ENCODE assay signal across 1 cellular context in genomic region chr17:41393294-41393693, GRCh38.
TF ChIP-seq lines count a peak whose summit lies in the region.

No MANE protein-coding gene starts in this region.

TF ChIP-seq in HepG2, 621 proteins besides CTCF, POLR2A, EP300 and RAD21:
- TF ChIP-seq SIN3A (IDR thresholded peaks at IDR 0.05; ENCODE audit: borderline replicate concordance, low read depth, low read length) = no peak
- no peak for TF ChIP-seq PPARG (CRISPR knock-in tag; conservative IDR thresholded peaks at IDR 0.05)
- TF ChIP-seq, protein P1, sequence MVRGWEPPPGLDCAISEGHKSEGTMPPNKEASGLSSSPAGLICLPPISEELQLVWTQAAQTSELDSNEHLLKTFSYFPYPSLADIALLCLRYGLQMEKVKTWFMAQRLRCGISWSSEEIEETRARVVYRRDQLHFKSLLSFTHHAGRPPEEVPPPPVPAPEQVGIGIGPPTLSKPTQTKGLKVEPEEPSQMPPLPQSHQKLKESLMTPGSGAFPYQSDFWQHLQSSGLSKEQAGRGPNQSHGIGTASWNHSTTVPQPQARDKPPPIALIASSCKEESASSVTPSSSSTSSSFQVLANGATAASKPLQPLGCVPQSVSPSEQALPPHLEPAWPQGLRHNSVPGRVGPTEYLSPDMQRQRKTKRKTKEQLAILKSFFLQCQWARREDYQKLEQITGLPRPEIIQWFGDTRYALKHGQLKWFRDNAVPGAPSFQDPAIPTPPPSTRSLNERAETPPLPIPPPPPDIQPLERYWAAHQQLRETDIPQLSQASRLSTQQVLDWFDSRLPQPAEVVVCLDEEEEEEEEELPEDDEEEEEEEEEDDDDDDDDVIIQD (CRISPR knock-in tag; IDR thresholded peaks at IDR 0.05; ENCODE audit: low read depth) = no peak
- no peak for TF ChIP-seq REPIN1 (CRISPR knock-in tag; IDR thresholded peaks at IDR 0.05; ENCODE audit: borderline replicate concordance, low read depth)
- TF ChIP-seq NCOA5 (CRISPR knock-in tag; IDR thresholded peaks at IDR 0.05) = no peak
- no peak for TF ChIP-seq NR2F6 (IDR thresholded peaks at IDR 0.05)
- no peak for TF ChIP-seq NR2F6 (CRISPR knock-in tag; IDR thresholded peaks at IDR 0.05)
- TF ChIP-seq ZNF367 (CRISPR knock-in tag; IDR thresholded peaks at IDR 0.05; ENCODE audit: borderline replicate concordance) = no peak
- no peak for TF ChIP-seq KLF6 (CRISPR knock-in tag; IDR thresholded peaks at IDR 0.05)
- TF ChIP-seq PITX1 (CRISPR knock-in tag; IDR thresholded peaks at IDR 0.05) = no peak
- no peak for TF ChIP-seq ZNF331 (CRISPR knock-in tag; IDR thresholded peaks at IDR 0.05)
- TF ChIP-seq GABPA (IDR thresholded peaks at IDR 0.05; ENCODE audit: low read depth, low read length) = no peak
- no peak for TF ChIP-seq GABPA (CRISPR knock-in tag; IDR thresholded peaks at IDR 0.05; ENCODE audit: low read depth)
- TF ChIP-seq ZFP62 (CRISPR knock-in tag; IDR thresholded peaks at IDR 0.05) = no peak
- TF ChIP-seq, protein P2, sequence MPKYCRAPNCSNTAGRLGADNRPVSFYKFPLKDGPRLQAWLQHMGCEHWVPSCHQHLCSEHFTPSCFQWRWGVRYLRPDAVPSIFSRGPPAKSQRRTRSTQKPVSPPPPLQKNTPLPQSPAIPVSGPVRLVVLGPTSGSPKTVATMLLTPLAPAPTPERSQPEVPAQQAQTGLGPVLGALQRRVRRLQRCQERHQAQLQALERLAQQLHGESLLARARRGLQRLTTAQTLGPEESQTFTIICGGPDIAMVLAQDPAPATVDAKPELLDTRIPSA (CRISPR knock-in tag; IDR thresholded peaks at IDR 0.05; ENCODE audit: borderline replicate concordance) = no peak
- no peak for TF ChIP-seq MBD4 (IDR thresholded peaks at IDR 0.05; ENCODE audit: borderline replicate concordance, low read length)
